ENCODE assay signal across 8 cellular contexts in genomic region chr1:6466023-6466422, GRCh38. TPM values are rescaled to one million over a fixed set of nuclear protein-coding genes. Genes with fewer than 3 reads are reported as not detected.
A peak's percentile ranks its signal among the peaks of the same experiment; 100 is the strongest.
DNase-seq lines count a peak whose midpoint lies in the region; ATAC-seq lines count a peak whose summit lies in the region.

Gene TNFRSF25 (minus strand): TSS chr1:6466173. CDS start chr1:6466107, 66 bp downstream.

- H3K79me2 ChIP-seq in Karpas-422 (ENCODE audit: low read length) = no peaks in the 10 kb centered on the region

- no peak within 1 kb of the TSS for H3K9ac ChIP-seq in Karpas-422 (ENCODE audit: low read length)

- no peak within 1 kb of the TSS for H2AFZ ChIP-seq in Karpas-422 (ENCODE audit: low read length)

- H3K4me1 ChIP-seq in Karpas-422 (ENCODE audit: low read length) = no peaks in the 10 kb centered on the region

- H3K27me3 ChIP-seq in Karpas-422 (ENCODE audit: low read length) = no peaks in the 10 kb centered on the region

- DNase-seq in NCI-H510A (lab: John Stamatoyannopoulos, UW) (peak; percentile 93), glomerular endothelial cell (ENCODE audit: extremely low read depth, low read depth, low spot score) (no peak), anterior cingulate cortex (lab: John Stamatoyannopoulos, UW) (no peak), Karpas-422 (no peak), germinal center (ENCODE audit: low spot score) (no peak)
- DNase-seq in activated T-cell treated with anti-CD3 and anti-CD28 coated beads, Interleukin-2, amount 50 U/mL, for 1 hour = peak; percentile 72
- DNase-seq in stimulated activated CD4-positive, alpha-beta T cell treated with anti-CD3 and anti-CD28 coated beads, Interleukin-4, amount 100 ng/mL, for 24 hours = peak; percentile 65

- H4K20me1 ChIP-seq in Karpas-422 (ENCODE audit: insufficient read depth, low read depth, low read length) = no peaks in the 10 kb centered on the region

- no peak within 1 kb of the TSS for H3K27ac ChIP-seq in Karpas-422 (ENCODE audit: low read length)

- no peaks in the 10 kb centered on the region for H3K36me3 ChIP-seq in Karpas-422 (ENCODE audit: insufficient read depth, low read length)

- ATAC-seq in GM19467 (IDR thresholded peaks at IDR 0.05; ENCODE audit: unreplicated experiment) = no peak

- no peak within 1 kb of the TSS for H3K4me3 ChIP-seq in Karpas-422 (ENCODE audit: low read length)

- H3K4me2 ChIP-seq in Karpas-422 (ENCODE audit: low read depth, low read length, poor library complexity, severe bottlenecking) = no peak within 1 kb of the TSS

- no peaks in the 10 kb centered on the region for H3K9me3 ChIP-seq in Karpas-422 (ENCODE audit: low read length)

- no peaks in the 10 kb centered on the region for H3K9me2 ChIP-seq in Karpas-422 (replicated peaks; ENCODE audit: insufficient read depth, low read length)

RNA-seq across cellular contexts. Expression of gene TNFRSF25, which starts in this region (rescaled TPM):
- 34.5 and 57.9 TPM in 2 replicates for total RNA-seq in glomerular endothelial cell
- total RNA-seq in Karpas-422 (2014; rRNA removed; shearing (Covaris generic); ENCODE audit: low replicate concordance) = 0.58 TPM in 1 of 2 replicates, not detected in the other

Comparison
In these comparisons a context has a peak if more than half of its experiments do, and no peak if none do; other contexts are left out.
1. RNA of gene TNFRSF25 (total RNA-seq): 34.5 to 57.9 TPM in glomerular endothelial cell; 0.58 TPM in Karpas-422; every median in the first group is over 10 times any median in the second.
2. DNase-seq: peak in NCI-H510A (single experiment), activated T-cell treated with anti-CD3 and anti-CD28 coated beads, Interleukin-2, amount 50 U/mL, for 1 hour (single experiment) and stimulated activated CD4-positive, alpha-beta T cell treated with anti-CD3 and anti-CD28 coated beads, Interleukin-4, amount 100 ng/mL, for 24 hours (single experiment); none in glomerular endothelial cell (single experiment), anterior cingulate cortex (0 of 58), Karpas-422 (single experiment) and germinal center (single experiment).